Comparison of ENCODE assay signal across 2 cellular contexts in the genomic region with DNA sequence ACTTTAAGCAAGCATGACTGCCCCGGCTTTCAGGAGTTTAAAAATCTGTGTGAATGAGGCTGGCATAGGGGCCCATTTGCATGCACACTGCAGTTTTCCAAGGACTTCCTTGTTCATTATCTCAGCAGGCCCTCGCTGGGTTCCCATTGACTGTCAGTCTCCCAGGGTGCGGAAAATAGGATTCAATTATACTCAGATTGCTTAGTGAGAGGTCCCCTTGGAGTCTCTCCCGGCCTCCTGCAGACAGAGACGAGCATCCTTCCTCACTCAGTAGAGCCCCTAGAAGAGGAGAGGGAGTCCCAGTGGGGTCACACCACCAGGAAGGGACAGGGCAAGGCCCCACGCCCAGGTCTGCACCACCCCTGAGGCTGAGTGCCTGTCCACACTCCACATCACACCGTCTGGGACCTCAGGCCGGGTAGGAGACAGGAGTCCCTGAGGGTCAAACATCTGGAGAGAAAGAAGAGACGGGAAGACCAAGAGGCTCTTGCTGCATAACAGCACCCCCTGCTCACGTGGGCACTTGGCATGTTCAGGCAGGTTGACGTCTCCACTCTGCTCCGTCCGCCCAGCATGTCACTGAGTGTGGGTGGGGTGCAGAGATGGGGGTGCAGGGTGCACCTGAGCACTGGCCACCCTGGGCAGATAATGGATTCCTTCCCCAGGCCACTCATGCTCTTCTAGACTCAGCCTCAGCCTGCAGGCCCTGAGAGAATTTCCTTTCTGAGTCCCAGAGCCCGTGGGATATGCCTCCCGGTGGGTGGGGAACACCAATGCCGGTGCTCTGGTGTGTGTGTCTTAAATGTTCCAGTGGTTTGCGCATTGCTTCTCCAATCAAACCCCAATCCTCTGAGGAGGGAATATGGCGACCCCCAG.
TF ChIP-seq lines count a peak whose summit lies in the region.

No MANE protein-coding gene starts in this region.

TF ChIP-seq in GM23338, 12 proteins besides CTCF, POLR2A, EP300 and RAD21:
- TF ChIP-seq EZH2phosphoT487 (IDR thresholded peaks at IDR 0.05; ENCODE audit: unreplicated experiment) (no peak), ZNF114 (CRISPR knock-in tag; IDR thresholded peaks at IDR 0.05) (no peak)
- TF ChIP-seq, protein P1, sequence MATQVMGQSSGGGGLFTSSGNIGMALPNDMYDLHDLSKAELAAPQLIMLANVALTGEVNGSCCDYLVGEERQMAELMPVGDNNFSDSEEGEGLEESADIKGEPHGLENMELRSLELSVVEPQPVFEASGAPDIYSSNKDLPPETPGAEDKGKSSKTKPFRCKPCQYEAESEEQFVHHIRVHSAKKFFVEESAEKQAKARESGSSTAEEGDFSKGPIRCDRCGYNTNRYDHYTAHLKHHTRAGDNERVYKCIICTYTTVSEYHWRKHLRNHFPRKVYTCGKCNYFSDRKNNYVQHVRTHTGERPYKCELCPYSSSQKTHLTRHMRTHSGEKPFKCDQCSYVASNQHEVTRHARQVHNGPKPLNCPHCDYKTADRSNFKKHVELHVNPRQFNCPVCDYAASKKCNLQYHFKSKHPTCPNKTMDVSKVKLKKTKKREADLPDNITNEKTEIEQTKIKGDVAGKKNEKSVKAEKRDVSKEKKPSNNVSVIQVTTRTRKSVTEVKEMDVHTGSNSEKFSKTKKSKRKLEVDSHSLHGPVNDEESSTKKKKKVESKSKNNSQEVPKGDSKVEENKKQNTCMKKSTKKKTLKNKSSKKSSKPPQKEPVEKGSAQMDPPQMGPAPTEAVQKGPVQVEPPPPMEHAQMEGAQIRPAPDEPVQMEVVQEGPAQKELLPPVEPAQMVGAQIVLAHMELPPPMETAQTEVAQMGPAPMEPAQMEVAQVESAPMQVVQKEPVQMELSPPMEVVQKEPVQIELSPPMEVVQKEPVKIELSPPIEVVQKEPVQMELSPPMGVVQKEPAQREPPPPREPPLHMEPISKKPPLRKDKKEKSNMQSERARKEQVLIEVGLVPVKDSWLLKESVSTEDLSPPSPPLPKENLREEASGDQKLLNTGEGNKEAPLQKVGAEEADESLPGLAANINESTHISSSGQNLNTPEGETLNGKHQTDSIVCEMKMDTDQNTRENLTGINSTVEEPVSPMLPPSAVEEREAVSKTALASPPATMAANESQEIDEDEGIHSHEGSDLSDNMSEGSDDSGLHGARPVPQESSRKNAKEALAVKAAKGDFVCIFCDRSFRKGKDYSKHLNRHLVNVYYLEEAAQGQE (IDR thresholded peaks at IDR 0.05; ENCODE audit: unreplicated experiment), result no peak

TF ChIP-seq in HepG2, 621 proteins besides CTCF, POLR2A, EP300 and RAD21:
- TF ChIP-seq RFXAP (CRISPR knock-in tag; IDR thresholded peaks at IDR 0.05; ENCODE audit: borderline replicate concordance) (no peak), MIXL1 (CRISPR knock-in tag; IDR thresholded peaks at IDR 0.05) (no peak), HNRNPL (IDR thresholded peaks at IDR 0.05; ENCODE audit: low read depth, low read length) (no peak), YY1 (IDR thresholded peaks at IDR 0.05; ENCODE audit: insufficient read depth, insufficient replicate concordance, low read depth, low read length) (no peak), DNMT3B (CRISPR knock-in tag; conservative IDR thresholded peaks at IDR 0.05) (no peak)
- TF ChIP-seq, protein P2, sequence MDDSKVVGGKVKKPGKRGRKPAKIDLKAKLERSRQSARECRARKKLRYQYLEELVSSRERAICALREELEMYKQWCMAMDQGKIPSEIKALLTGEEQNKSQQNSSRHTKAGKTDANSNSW (CRISPR knock-in tag; IDR thresholded peaks at IDR 0.05; ENCODE audit: borderline replicate concordance), result no peak
- TF ChIP-seq, protein P3, sequence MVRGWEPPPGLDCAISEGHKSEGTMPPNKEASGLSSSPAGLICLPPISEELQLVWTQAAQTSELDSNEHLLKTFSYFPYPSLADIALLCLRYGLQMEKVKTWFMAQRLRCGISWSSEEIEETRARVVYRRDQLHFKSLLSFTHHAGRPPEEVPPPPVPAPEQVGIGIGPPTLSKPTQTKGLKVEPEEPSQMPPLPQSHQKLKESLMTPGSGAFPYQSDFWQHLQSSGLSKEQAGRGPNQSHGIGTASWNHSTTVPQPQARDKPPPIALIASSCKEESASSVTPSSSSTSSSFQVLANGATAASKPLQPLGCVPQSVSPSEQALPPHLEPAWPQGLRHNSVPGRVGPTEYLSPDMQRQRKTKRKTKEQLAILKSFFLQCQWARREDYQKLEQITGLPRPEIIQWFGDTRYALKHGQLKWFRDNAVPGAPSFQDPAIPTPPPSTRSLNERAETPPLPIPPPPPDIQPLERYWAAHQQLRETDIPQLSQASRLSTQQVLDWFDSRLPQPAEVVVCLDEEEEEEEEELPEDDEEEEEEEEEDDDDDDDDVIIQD (CRISPR knock-in tag; IDR thresholded peaks at IDR 0.05; ENCODE audit: low read depth), result no peak
- TF ChIP-seq, protein P4, sequence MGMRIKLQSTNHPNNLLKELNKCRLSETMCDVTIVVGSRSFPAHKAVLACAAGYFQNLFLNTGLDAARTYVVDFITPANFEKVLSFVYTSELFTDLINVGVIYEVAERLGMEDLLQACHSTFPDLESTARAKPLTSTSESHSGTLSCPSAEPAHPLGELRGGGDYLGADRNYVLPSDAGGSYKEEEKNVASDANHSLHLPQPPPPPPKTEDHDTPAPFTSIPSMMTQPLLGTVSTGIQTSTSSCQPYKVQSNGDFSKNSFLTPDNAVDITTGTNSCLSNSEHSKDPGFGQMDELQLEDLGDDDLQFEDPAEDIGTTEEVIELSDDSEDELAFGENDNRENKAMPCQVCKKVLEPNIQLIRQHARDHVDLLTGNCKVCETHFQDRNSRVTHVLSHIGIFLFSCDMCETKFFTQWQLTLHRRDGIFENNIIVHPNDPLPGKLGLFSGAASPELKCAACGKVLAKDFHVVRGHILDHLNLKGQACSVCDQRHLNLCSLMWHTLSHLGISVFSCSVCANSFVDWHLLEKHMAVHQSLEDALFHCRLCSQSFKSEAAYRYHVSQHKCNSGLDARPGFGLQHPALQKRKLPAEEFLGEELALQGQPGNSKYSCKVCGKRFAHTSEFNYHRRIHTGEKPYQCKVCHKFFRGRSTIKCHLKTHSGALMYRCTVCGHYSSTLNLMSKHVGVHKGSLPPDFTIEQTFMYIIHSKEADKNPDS (CRISPR knock-in tag; IDR thresholded peaks at IDR 0.05), result no peak
